In the genomic region with DNA sequence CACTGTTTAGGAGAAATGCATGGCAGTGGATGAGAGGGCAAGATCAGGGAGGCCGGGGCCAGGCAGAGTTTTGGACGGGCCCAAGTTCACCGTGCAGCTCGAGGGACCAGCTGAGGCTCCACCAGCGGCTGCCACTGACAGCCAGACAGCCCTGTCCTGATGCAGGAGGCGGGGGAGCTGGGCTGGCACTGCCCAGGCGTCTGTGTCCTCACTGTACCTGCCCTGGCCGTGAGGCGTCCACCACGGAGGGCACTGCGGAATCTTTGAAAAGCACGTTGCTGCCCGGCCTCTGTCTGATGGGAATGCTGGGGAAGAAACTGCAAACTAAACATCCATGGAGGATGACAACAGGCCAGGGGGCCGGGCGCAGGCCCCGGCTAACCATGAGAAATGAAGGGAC, we compare ENCODE assay signal across 1 cellular context.
TF ChIP-seq lines count a peak whose summit lies in the region.

No MANE protein-coding gene starts in this region.

TF ChIP-seq in K562, 482 proteins besides CTCF, POLR2A, EP300 and RAD21:
- no peak for TF ChIP-seq ATF7 (IDR thresholded peaks at IDR 0.05)
- no peak for TF ChIP-seq BCOR (IDR thresholded peaks at IDR 0.05)
- TF ChIP-seq POLR2G (IDR thresholded peaks at IDR 0.05; ENCODE audit: low read depth, low read length): peak; percentile 51
- no peak for TF ChIP-seq TCF7L2 (IDR thresholded peaks at IDR 0.05; ENCODE audit: low read depth, low read length)
- TF ChIP-seq TRIM28 (IDR thresholded peaks at IDR 0.05): no peak
- no peak for TF ChIP-seq ZNF3 (CRISPR knock-in tag; IDR thresholded peaks at IDR 0.05)
